Comparison of ENCODE assay signal across 1 cellular context in the genomic region with DNA sequence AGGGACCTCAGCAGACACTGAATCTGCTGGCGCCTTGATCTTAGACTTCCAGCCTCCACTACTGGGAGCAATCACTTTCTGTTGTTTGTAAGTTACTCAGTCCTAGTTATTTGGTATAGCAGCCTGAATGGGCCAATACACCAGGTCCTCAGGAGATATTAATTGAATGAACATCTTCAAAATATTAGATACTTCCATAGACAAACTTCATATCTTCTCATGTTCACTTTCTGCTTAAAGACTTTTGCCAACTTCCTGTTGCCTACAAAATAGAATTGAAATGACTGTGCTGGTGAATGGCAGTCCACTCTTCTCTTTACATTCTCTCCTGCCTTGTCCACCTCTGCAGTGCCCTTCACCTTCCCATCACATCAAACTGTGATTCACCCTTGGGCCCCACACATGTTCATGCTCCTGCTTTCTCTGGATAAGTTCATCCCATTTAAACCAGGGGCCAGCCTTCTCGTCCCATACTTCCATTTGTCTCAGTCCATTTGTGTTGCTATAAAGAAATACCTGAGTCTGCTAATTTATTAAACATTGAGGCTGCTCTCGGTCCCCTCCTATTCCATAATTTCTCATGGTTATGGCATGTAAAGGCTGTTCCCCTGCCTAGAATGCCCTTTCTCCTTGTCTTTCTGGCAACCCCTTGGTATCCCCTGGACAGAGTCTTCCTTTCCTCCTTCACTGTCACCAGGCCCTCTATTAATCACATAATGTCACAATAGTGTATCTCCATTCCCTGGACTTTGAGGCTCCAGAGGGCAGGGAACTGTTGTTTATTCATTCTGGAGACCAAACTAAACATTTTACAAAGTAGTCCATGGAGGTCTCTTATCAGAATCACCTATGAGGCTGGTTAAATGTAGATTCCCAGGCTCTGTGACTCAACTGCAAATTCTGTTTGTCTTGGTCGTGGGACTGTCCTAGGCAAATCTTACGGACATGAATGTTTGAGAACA.
TF ChIP-seq lines count a peak whose summit lies in the region.

No MANE protein-coding gene starts in this region.

TF ChIP-seq in liver, 16 proteins besides CTCF, POLR2A, EP300 and RAD21 (continued from another document):
- TF ChIP-seq, protein P1, sequence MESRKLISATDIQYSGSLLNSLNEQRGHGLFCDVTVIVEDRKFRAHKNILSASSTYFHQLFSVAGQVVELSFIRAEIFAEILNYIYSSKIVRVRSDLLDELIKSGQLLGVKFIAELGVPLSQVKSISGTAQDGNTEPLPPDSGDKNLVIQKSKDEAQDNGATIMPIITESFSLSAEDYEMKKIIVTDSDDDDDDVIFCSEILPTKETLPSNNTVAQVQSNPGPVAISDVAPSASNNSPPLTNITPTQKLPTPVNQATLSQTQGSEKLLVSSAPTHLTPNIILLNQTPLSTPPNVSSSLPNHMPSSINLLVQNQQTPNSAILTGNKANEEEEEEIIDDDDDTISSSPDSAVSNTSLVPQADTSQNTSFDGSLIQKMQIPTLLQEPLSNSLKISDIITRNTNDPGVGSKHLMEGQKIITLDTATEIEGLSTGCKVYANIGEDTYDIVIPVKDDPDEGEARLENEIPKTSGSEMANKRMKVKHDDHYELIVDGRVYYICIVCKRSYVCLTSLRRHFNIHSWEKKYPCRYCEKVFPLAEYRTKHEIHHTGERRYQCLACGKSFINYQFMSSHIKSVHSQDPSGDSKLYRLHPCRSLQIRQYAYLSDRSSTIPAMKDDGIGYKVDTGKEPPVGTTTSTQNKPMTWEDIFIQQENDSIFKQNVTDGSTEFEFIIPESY (IDR thresholded peaks at IDR 0.05) = no peak
- TF ChIP-seq, protein P2, sequence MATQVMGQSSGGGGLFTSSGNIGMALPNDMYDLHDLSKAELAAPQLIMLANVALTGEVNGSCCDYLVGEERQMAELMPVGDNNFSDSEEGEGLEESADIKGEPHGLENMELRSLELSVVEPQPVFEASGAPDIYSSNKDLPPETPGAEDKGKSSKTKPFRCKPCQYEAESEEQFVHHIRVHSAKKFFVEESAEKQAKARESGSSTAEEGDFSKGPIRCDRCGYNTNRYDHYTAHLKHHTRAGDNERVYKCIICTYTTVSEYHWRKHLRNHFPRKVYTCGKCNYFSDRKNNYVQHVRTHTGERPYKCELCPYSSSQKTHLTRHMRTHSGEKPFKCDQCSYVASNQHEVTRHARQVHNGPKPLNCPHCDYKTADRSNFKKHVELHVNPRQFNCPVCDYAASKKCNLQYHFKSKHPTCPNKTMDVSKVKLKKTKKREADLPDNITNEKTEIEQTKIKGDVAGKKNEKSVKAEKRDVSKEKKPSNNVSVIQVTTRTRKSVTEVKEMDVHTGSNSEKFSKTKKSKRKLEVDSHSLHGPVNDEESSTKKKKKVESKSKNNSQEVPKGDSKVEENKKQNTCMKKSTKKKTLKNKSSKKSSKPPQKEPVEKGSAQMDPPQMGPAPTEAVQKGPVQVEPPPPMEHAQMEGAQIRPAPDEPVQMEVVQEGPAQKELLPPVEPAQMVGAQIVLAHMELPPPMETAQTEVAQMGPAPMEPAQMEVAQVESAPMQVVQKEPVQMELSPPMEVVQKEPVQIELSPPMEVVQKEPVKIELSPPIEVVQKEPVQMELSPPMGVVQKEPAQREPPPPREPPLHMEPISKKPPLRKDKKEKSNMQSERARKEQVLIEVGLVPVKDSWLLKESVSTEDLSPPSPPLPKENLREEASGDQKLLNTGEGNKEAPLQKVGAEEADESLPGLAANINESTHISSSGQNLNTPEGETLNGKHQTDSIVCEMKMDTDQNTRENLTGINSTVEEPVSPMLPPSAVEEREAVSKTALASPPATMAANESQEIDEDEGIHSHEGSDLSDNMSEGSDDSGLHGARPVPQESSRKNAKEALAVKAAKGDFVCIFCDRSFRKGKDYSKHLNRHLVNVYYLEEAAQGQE (IDR thresholded peaks at IDR 0.05) = no peak
- TF ChIP-seq TAF1 (conservative IDR thresholded peaks at IDR 0.05) = no peak
- peak in 1 of 2 donors; percentile 12 for TF ChIP-seq JUND (IDR thresholded peaks at IDR 0.05)
- no peak for TF ChIP-seq EGR1 (IDR thresholded peaks at IDR 0.05; ENCODE audit: low read depth in 2 of 2)
- TF ChIP-seq FOXA2 (IDR thresholded peaks at IDR 0.05) = no peak
- TF ChIP-seq HNF4A (conservative IDR thresholded peaks at IDR 0.05) = peak; percentile 70 to 73
- no peak for TF ChIP-seq YY1 (IDR thresholded peaks at IDR 0.05)
- TF ChIP-seq NR2F2 (IDR thresholded peaks at IDR 0.05) = no peak
- TF ChIP-seq, protein P3, sequence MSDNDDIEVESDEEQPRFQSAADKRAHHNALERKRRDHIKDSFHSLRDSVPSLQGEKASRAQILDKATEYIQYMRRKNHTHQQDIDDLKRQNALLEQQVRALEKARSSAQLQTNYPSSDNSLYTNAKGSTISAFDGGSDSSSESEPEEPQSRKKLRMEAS (IDR thresholded peaks at IDR 0.05) = no peak
- no peak for TF ChIP-seq FOXA1 (IDR thresholded peaks at IDR 0.05)
TF ChIP-seq in liver: peak in this region for 4.
